Comparison of ENCODE assay signal across 9 cellular contexts in the genomic region with DNA sequence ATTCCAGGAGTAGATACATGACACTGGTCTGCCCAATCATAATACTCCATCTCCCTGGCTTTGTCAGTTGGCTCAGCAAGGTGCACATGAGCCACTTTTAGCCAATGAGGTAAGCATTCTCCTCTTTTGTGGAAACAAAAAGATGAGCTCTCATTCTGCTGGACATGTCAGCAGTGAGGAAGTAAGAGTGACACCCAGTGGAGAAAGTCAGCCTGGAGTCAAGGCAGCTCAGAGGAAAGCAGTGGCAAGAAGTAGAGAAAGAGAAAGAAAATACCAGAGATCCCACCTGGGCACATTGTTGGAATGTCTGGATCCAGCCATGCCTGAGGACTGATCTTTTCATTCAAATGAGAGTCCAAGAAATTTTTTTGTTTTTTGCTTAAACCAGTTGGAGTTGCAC.
A peak's percentile ranks its signal among the peaks of the same experiment; 100 is the strongest.
DNase-seq lines count a peak whose midpoint lies in the region; ATAC-seq and TF ChIP-seq lines count a peak whose summit lies in the region.
"Had no signal": no experiment of that assay in that cellular context is flagged by ENCODE, and none has a peak within 500 bp of the region (broad histone marks: within the 10 kb centered on the region; RNA-seq: fewer than 3 reads in every experiment).

No MANE protein-coding gene starts in this region.

- H3K9me2 ChIP-seq in Karpas-422 (replicated peaks; ENCODE audit: insufficient read depth, low read length) = no peaks in the 10 kb centered on the region
- H3K9me2 ChIP-seq in neural cell (ENCODE audit: insufficient read depth, low read length) = no peaks in the 10 kb centered on the region

- no peak for ATAC-seq in GM21723 (IDR thresholded peaks at IDR 0.05; ENCODE audit: unreplicated experiment)
- no peak for ATAC-seq in GM18502 (IDR thresholded peaks at IDR 0.05; ENCODE audit: poor library complexity, unreplicated experiment)

- no peak overlapping the region for H3K27ac ChIP-seq in Karpas-422 (ENCODE audit: low read length)
- H3K27ac ChIP-seq in VCaP = no peak overlapping the region
- H3K27ac ChIP-seq in neural cell (ENCODE audit: low read length) = no peak overlapping the region

- peak; percentile 75 for TF ChIP-seq CTCF in VCaP (conservative IDR thresholded peaks at IDR 0.05)
- peak; percentile 65 for TF ChIP-seq CTCF in neural cell (IDR thresholded peaks at IDR 0.05; ENCODE audit: poor library complexity, severe bottlenecking)

- no peak overlapping the region for H2AFZ ChIP-seq in Karpas-422 (ENCODE audit: low read length)
- H2AFZ ChIP-seq in neural cell (ENCODE audit: low read depth, low read length) = no peak overlapping the region

- TF ChIP-seq EP300 in neural cell (conservative IDR thresholded peaks at IDR 0.05; ENCODE audit: poor library complexity, severe bottlenecking) = no peak

- no peaks in the 10 kb centered on the region for H3K4me1 ChIP-seq in Karpas-422 (ENCODE audit: low read length)

- H3K36me3 ChIP-seq in Karpas-422 (ENCODE audit: insufficient read depth, low read length) (no peaks in the 10 kb centered on the region), neural cell (ENCODE audit: insufficient read depth, low read length) (no peaks in the 10 kb centered on the region)

- H3K27me3 ChIP-seq in Karpas-422 (ENCODE audit: low read length) = no peaks in the 10 kb centered on the region
- no peaks in the 10 kb centered on the region for H3K27me3 ChIP-seq in neural cell (ENCODE audit: insufficient read depth, low read depth, low read length)

- DNase-seq in NCI-H1092 treated with DMSO at 0.1 percent for 48 hours (lab: John Stamatoyannopoulos, UW) (peak; percentile 0), NCI-H1092 (lab: John Stamatoyannopoulos, UW) (no peak), Karpas-422 (peak; percentile 52), NOMO-1 treated with dmso at 0.1 percent for 144 hours (lab: John Stamatoyannopoulos, UW; ENCODE audit: unreplicated experiment) (no peak)
- DNase-seq: activated CD4-positive, alpha-beta T cell treated with anti-CD3 and anti-CD28 coated beads for 1 hour had no signal

- H3K79me2 ChIP-seq in Karpas-422 (ENCODE audit: low read length) (no peaks in the 10 kb centered on the region), neural cell (replicated peaks; ENCODE audit: insufficient read depth, low read length) (no peaks in the 10 kb centered on the region)

- H3K4me3 ChIP-seq in Karpas-422 (ENCODE audit: low read length) (no peak overlapping the region), neural cell (ENCODE audit: low read length) (no peak overlapping the region)

- TF ChIP-seq RAD21 in neural cell (conservative IDR thresholded peaks at IDR 0.05) = peak; percentile 75

- H3K4me2 ChIP-seq in Karpas-422 (ENCODE audit: low read depth, low read length, poor library complexity, severe bottlenecking) (no peak overlapping the region), neural cell (ENCODE audit: low read length) (no peak overlapping the region)

- H4K20me1 ChIP-seq in Karpas-422 (ENCODE audit: insufficient read depth, low read depth, low read length) (no peaks in the 10 kb centered on the region), neural cell (ENCODE audit: insufficient read depth) (no peaks in the 10 kb centered on the region)

- H3K9ac ChIP-seq in Karpas-422 (ENCODE audit: low read length) = no peak overlapping the region
- no peak overlapping the region for H3K9ac ChIP-seq in neural cell (ENCODE audit: low read length)

- H3K9me3 ChIP-seq in Karpas-422 (ENCODE audit: low read length) (no peaks in the 10 kb centered on the region), neural cell (ENCODE audit: low read length) (no peaks in the 10 kb centered on the region)

- no peaks in the 10 kb centered on the region for H3F3A ChIP-seq in neural cell (ENCODE audit: insufficient read depth, low read length, poor library complexity, severe bottlenecking)

TF ChIP-seq in neural cell, 6 proteins besides CTCF, POLR2A, EP300 and RAD21:
- TF ChIP-seq SMC3 (conservative IDR thresholded peaks at IDR 0.05; ENCODE audit: poor library complexity) = peak; percentile 72
- TF ChIP-seq, protein P1, sequence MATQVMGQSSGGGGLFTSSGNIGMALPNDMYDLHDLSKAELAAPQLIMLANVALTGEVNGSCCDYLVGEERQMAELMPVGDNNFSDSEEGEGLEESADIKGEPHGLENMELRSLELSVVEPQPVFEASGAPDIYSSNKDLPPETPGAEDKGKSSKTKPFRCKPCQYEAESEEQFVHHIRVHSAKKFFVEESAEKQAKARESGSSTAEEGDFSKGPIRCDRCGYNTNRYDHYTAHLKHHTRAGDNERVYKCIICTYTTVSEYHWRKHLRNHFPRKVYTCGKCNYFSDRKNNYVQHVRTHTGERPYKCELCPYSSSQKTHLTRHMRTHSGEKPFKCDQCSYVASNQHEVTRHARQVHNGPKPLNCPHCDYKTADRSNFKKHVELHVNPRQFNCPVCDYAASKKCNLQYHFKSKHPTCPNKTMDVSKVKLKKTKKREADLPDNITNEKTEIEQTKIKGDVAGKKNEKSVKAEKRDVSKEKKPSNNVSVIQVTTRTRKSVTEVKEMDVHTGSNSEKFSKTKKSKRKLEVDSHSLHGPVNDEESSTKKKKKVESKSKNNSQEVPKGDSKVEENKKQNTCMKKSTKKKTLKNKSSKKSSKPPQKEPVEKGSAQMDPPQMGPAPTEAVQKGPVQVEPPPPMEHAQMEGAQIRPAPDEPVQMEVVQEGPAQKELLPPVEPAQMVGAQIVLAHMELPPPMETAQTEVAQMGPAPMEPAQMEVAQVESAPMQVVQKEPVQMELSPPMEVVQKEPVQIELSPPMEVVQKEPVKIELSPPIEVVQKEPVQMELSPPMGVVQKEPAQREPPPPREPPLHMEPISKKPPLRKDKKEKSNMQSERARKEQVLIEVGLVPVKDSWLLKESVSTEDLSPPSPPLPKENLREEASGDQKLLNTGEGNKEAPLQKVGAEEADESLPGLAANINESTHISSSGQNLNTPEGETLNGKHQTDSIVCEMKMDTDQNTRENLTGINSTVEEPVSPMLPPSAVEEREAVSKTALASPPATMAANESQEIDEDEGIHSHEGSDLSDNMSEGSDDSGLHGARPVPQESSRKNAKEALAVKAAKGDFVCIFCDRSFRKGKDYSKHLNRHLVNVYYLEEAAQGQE (IDR thresholded peaks at IDR 0.05; ENCODE audit: borderline replicate concordance) = no peak

Comparison
In these comparisons a context has a peak if more than half of its experiments do, and no peak if none do; other contexts are left out.
1. DNase-seq: peak in NCI-H1092 treated with DMSO at 0.1 percent for 48 hours (single experiment) and Karpas-422 (single experiment); none in NCI-H1092 (single experiment) and NOMO-1 treated with dmso at 0.1 percent for 144 hours (single experiment).